In genomic region chr7:149090397-149091195, GRCh38 we compare ENCODE assay signal across 8 cellular contexts. TPM values are rescaled to one million over a fixed set of nuclear protein-coding genes. Genes with fewer than 3 reads are reported as not detected.
A peak's percentile ranks its signal among the peaks of the same experiment; 100 is the strongest.
DNase-seq lines count a peak whose midpoint lies in the region; ATAC-seq, FAIRE-seq and TF ChIP-seq lines count a peak whose summit lies in the region.

Gene ZNF786, minus strand, starts transcription at chr7:149090718. Its CDS starts 78 bp downstream, at chr7:149090640.

- ATAC-seq in GM18858 (IDR thresholded peaks at IDR 0.05; ENCODE audit: unreplicated experiment) (peak; percentile 76), HG03066 (IDR thresholded peaks at IDR 0.05; ENCODE audit: low read depth, unreplicated experiment) (peak; percentile 77)

- peaks cover 16% of the 10 kb centered on the region for H3K79me2 ChIP-seq in ACC112 (ENCODE audit: control insufficient read depth, insufficient read depth, low read length, unreplicated experiment)

- DNase-seq in NCI-H2107 (lab: John Stamatoyannopoulos, UW) (peak; percentile 89), UCSD-AML1 (lab: John Stamatoyannopoulos, UW; ENCODE audit: unreplicated experiment) (peak; percentile 84), brain microvascular endothelial cell (peak; percentile 69), iPS-NIHi11 (ENCODE audit: low spot score) (peak; percentile 96), small intestine (peak; percentile 86)

- no peaks in the 10 kb centered on the region for H3K4me1 ChIP-seq in ACC112 (ENCODE audit: control insufficient read depth, insufficient read depth, low read length, unreplicated experiment)
- no peaks in the 10 kb centered on the region for H3K4me1 ChIP-seq in small intestine (ENCODE audit: control insufficient read depth in 2 of 2, insufficient read depth in 1 of 2, low read depth in 1 of 2, low read length in 1 of 2)

- H3K4me3 ChIP-seq in ACC112 (ENCODE audit: low read depth, low read length): peak within 1 kb of the TSS; percentile 96
- peak within 1 kb of the TSS; percentile 89 for H3K4me3 ChIP-seq in brain microvascular endothelial cell (ENCODE audit: low read depth, low read length)
- peak within 1 kb of the TSS; percentile 75 to 82 for H3K4me3 ChIP-seq in small intestine (ENCODE audit: low read depth in 1 of 2, low read length in 2 of 2)

- H3K27me3 ChIP-seq in ACC112 (ENCODE audit: insufficient read depth, low read length) (no peaks in the 10 kb centered on the region), brain microvascular endothelial cell (replicated peaks) (no peaks in the 10 kb centered on the region), small intestine (ENCODE audit: control insufficient read depth in 2 of 2, insufficient read depth in 2 of 2, low read length in 2 of 2) (no peaks in the 10 kb centered on the region)

- no peaks in the 10 kb centered on the region for H3K36me3 ChIP-seq in ACC112 (ENCODE audit: insufficient read depth, low read length)
- H3K36me3 ChIP-seq in brain microvascular endothelial cell (replicated peaks): no peaks in the 10 kb centered on the region
- H3K36me3 ChIP-seq in small intestine (ENCODE audit: control insufficient read depth in 2 of 2, insufficient read depth in 2 of 2, low read length in 2 of 2): no peaks in the 10 kb centered on the region

- FAIRE-seq in small intestine (lab: Jason Lieb, UNC): no peak

- peak; percentile 73 for TF ChIP-seq CTCF in brain microvascular endothelial cell (IDR thresholded peaks at IDR 0.05; ENCODE audit: low read depth, low read length, missing control alignments)

- H2AFZ ChIP-seq in ACC112 (ENCODE audit: low read length, unreplicated experiment): peak within 1 kb of the TSS; percentile 91

- 0 to 1% (median 0%) methylated on average over 65 to 77 of the region's 77 CpGs for WGBS in small intestine, 3 donors

- H3K9me3 ChIP-seq in small intestine (ENCODE audit: control insufficient read depth, low read depth): no peaks in the 10 kb centered on the region

- in situ Hi-C loops in brain microvascular endothelial cell (cut with HindIII; ENCODE audit: low pct_ligation_motif_present, low sequenced_read_pairs): no loop called here

- H3K27ac ChIP-seq in ACC112 (ENCODE audit: low read depth, low read length) (peak within 1 kb of the TSS; percentile 62), brain microvascular endothelial cell (peak within 1 kb of the TSS; percentile 79), small intestine (ENCODE audit: low read depth in 1 of 2, low read length in 1 of 2) (peak within 1 kb of the TSS; percentile 90 to 94)

RNA-seq across cellular contexts. Expression of gene ZNF786, which starts in this region (rescaled TPM):
- 1 to 10 TPM; 2.5 to 3.7 (median 2.7) TPM for polyA plus RNA-seq in small intestine

Comparison
In these comparisons a context has a peak if more than half of its experiments do, and no peak if none do; other contexts are left out.
1. Peak in every context shown above with its lines: DNase-seq, ATAC-seq, H3K4me3 ChIP-seq and H3K27ac ChIP-seq.